Comparison of ENCODE assay signal across 35 cellular contexts in genomic region chr16:61820820-61821219, GRCh38.
"Had no signal": no experiment of that assay in that cellular context is flagged by ENCODE, and none has a peak within 500 bp of the region (broad histone marks: within the 10 kb centered on the region; RNA-seq: fewer than 3 reads in every experiment).

No MANE protein-coding gene starts in this region.

- H3K9me3 ChIP-seq: body of pancreas, breast epithelium, colonic mucosa, esophagus muscularis mucosa, gastrocnemius medialis, heart left ventricle had no signal

- ATAC-seq: activated CD4-positive, alpha-beta T cell treated with anti-CD3 and anti-CD28 coated beads for 36 hours; activated T-cell treated with anti-CD3 and anti-CD28 coated beads, Interleukin-2, amount 50 U/mL, for 4 hours; activated T-helper 17 cell treated with anti-CD3 and anti-CD28 coated beads, Interleukin-2, amount 50 U/mL, for 72 hours; body of pancreas; foreskin keratinocyte; gastrocnemius medialis; heart left ventricle; T-helper 17 cell had no signal

- H3K4me1 ChIP-seq: body of pancreas, breast epithelium, colonic mucosa, esophagus muscularis mucosa, foreskin keratinocyte, gastrocnemius medialis, heart left ventricle had no signal

- H3K36me3 Mint-ChIP-seq: activated CD4-positive, alpha-beta memory T cell treated with anti-CD3 and anti-CD28 coated beads for 36 hours; activated naive CD8-positive, alpha-beta T cell had no signal

- H3K27me3 ChIP-seq: body of pancreas, breast epithelium, cardiac muscle cell, colonic mucosa, dorsolateral prefrontal cortex, esophagus muscularis mucosa, foreskin keratinocyte, gastrocnemius medialis, heart left ventricle had no signal

- H3K4me1 Mint-ChIP-seq: activated CD4-positive, alpha-beta T cell treated with anti-CD3 and anti-CD28 coated beads for 36 hours; activated CD4-positive, alpha-beta T cell treated with anti-CD3 and anti-CD28 coated beads, Interleukin-2, amount 10 ng/mL, durations not matched to agents 24 days and 14 days; activated T-helper 17 cell treated with anti-CD3 and anti-CD28 coated beads, Interleukin-2, amount 50 U/mL, for 72 hours; T-helper 17 cell had no signal

- H3K27ac ChIP-seq: body of pancreas, cardiac muscle cell, colonic mucosa, dorsolateral prefrontal cortex, esophagus muscularis mucosa, foreskin keratinocyte, gastrocnemius medialis, heart left ventricle had no signal

- H3K27ac Mint-ChIP-seq: activated CD4-positive, alpha-beta memory T cell treated with anti-CD3 and anti-CD28 coated beads for 36 hours; activated CD4-positive, alpha-beta T cell treated with anti-CD3 and anti-CD28 coated beads for 36 hours; activated CD4-positive, alpha-beta T cell treated with anti-CD3 and anti-CD28 coated beads, Interleukin-2, amount 10 ng/mL, durations not matched to agents 24 days and 14 days; activated naive CD8-positive, alpha-beta T cell; activated T-helper 17 cell treated with anti-CD3 and anti-CD28 coated beads, Interleukin-2, amount 50 U/mL, for 72 hours; dendritic cell treated with granulocyte-macrophage colony-stimulating factor and Interleukin-4, amounts not matched to agents 40 ng/mL and 50 ng/mL, for 4 days; T-helper 17 cell; T-helper 2 cell treated with Interferon-gamma antibody and Interleukin-4, amounts not matched to agents 5 μg/mL and 100 μg/mL, for 36 hours had no signal

- H3K36me3 ChIP-seq: breast epithelium, cardiac muscle cell, colonic mucosa, esophagus muscularis mucosa, gastrocnemius medialis, heart left ventricle had no signal

- H3K9me3 Mint-ChIP-seq: activated CD4-positive, alpha-beta T cell treated with anti-CD3 and anti-CD28 coated beads, Interleukin-2, amount 10 ng/mL, durations not matched to agents 24 days and 14 days had no signal

- H3K4me3 Mint-ChIP-seq: activated CD4-positive, alpha-beta memory T cell treated with anti-CD3 and anti-CD28 coated beads for 36 hours; activated CD4-positive, alpha-beta T cell treated with anti-CD3 and anti-CD28 coated beads for 36 hours; activated CD4-positive, alpha-beta T cell treated with anti-CD3 and anti-CD28 coated beads, Interleukin-2, amount 10 ng/mL, durations not matched to agents 24 days and 14 days; activated naive CD8-positive, alpha-beta T cell; activated T-cell treated with anti-CD3 and anti-CD28 coated beads, Interleukin-2, amount 50 U/mL, for 4 hours; activated T-helper 17 cell treated with anti-CD3 and anti-CD28 coated beads, Interleukin-2, amount 50 U/mL, for 72 hours; dendritic cell treated with granulocyte-macrophage colony-stimulating factor and Interleukin-4, amounts not matched to agents 40 ng/mL and 50 ng/mL, for 4 days; T-helper 17 cell; T-helper 2 cell treated with Interferon-gamma antibody and Interleukin-4, amounts not matched to agents 5 μg/mL and 100 μg/mL, for 36 hours had no signal

- DNase-seq: activated CD4-positive, alpha-beta memory T cell treated with anti-CD3 and anti-CD28 coated beads for 36 hours; activated CD4-positive, alpha-beta T cell treated with anti-CD3 and anti-CD28 coated beads for 36 hours; activated CD4-positive, alpha-beta T cell treated with anti-CD3 and anti-CD28 coated beads, Interleukin-2, amount 10 ng/mL, durations not matched to agents 24 days and 14 days; activated CD4-positive, CD25-positive, alpha-beta regulatory T cell; activated CD4-positive, CD25-positive, alpha-beta regulatory T cell treated with anti-CD3 and anti-CD28 coated beads, Interleukin-2, amount 50 U/mL, for 72 hours; activated CD8-positive, alpha-beta memory T cell treated with anti-CD3 and anti-CD28 coated beads, Interleukin-2, amount 50 U/mL, for 48 hours; activated effector memory CD4-positive, alpha-beta T cell treated with Interleukin-2 at 50 U/mL for 16 hours; activated gamma-delta T cell treated with Interleukin-2 at 50 U/mL for 16 hours; activated naive CD4-positive, alpha-beta T cell treated with anti-CD3 and anti-CD28 coated beads, Interleukin-2, amount 50 U/mL, for 16 hours; activated naive CD4-positive, alpha-beta T cell treated with Interleukin-2 at 50 U/mL for 16 hours; activated T-cell treated with anti-CD3 and anti-CD28 coated beads for 4 hours; activated T-cell treated with anti-CD3 and anti-CD28 coated beads, Interleukin-2, amount 50 U/mL, for 4 hours; amniotic stem cell; anterior cingulate cortex; body of pancreas; central memory CD4-positive, alpha-beta T cell; cerebellar nuclear complex; colonic mucosa; dorsolateral prefrontal cortex; effector memory CD4-positive, alpha-beta T cell; erythroblast; gastrocnemius medialis; glutamatergic neuron; heart left ventricle; T-helper 1 cell; T-helper 17 cell; T1000 had no signal

- H3K4me3 ChIP-seq: body of pancreas, breast epithelium, cardiac muscle cell, colonic mucosa, dorsolateral prefrontal cortex, esophagus muscularis mucosa, gastrocnemius medialis, heart left ventricle had no signal

- H3K27me3 Mint-ChIP-seq: activated CD4-positive, alpha-beta memory T cell treated with anti-CD3 and anti-CD28 coated beads for 36 hours; activated CD4-positive, alpha-beta T cell treated with anti-CD3 and anti-CD28 coated beads for 36 hours; activated CD4-positive, alpha-beta T cell treated with anti-CD3 and anti-CD28 coated beads, Interleukin-2, amount 10 ng/mL, durations not matched to agents 24 days and 14 days; activated naive CD8-positive, alpha-beta T cell; activated T-helper 17 cell treated with anti-CD3 and anti-CD28 coated beads, Interleukin-2, amount 50 U/mL, for 72 hours; dendritic cell treated with granulocyte-macrophage colony-stimulating factor and Interleukin-4, amounts not matched to agents 40 ng/mL and 50 ng/mL, for 4 days; T-helper 17 cell had no signal
